14 cellular contexts compared by ENCODE assay signal in the genomic region with DNA sequence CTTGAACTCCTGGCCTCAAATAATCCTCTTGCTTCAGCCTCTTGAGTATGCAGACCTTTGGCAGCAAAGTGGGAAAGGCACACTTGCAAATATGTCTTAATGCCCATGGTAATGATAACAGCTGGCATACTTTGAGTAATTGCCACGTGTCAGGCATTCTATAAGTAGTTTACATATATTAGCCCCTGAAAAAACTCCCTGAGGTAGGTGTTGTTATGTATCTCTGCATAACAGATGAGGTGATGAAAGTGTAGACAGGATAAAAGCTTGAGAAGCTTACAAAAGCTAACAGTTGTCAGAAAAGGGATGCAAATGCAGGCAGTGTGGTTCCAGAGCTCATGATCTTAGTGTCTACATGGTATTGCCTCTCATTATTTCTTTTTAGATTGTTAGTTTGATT.
A peak's percentile ranks its signal among the peaks of the same experiment; 100 is the strongest.
DNase-seq lines count a peak whose midpoint lies in the region; ATAC-seq and TF ChIP-seq lines count a peak whose summit lies in the region.
"Had no signal": no experiment of that assay in that cellular context is flagged by ENCODE, and none has a peak within 500 bp of the region (broad histone marks: within the 10 kb centered on the region; RNA-seq: fewer than 3 reads in every experiment).

No MANE protein-coding gene starts in this region.

- H4K20me1 ChIP-seq in neural cell (ENCODE audit: insufficient read depth): no peaks in the 10 kb centered on the region

- H3K4me3 ChIP-seq in SJCRH30: no peak overlapping the region
- no peak overlapping the region for H3K4me3 ChIP-seq in neural cell (ENCODE audit: low read length)
- no peak overlapping the region for H3K4me3 ChIP-seq in left lung
- H3K4me3 ChIP-seq: HAP-1 had no signal

- TF ChIP-seq EP300 in neural cell (conservative IDR thresholded peaks at IDR 0.05; ENCODE audit: poor library complexity, severe bottlenecking): peak; percentile 80

- no peak for TF ChIP-seq CTCF in neural cell (IDR thresholded peaks at IDR 0.05; ENCODE audit: poor library complexity, severe bottlenecking)
- no peak for TF ChIP-seq CTCF in left lung (IDR thresholded peaks at IDR 0.05)

- H3K9me3 ChIP-seq in SJCRH30 (replicated peaks) (no peaks in the 10 kb centered on the region), neural cell (ENCODE audit: low read length) (no peaks in the 10 kb centered on the region), left lung (no peaks in the 10 kb centered on the region)
- H3K9me3 ChIP-seq: BE2C, HAP-1 had no signal

- H3K4me1 ChIP-seq in SJCRH30: no peaks in the 10 kb centered on the region
- H3K4me1 ChIP-seq in left lung: no peaks in the 10 kb centered on the region
- H3K4me1 ChIP-seq: HAP-1 had no signal

- ATAC-seq in left lung: no peak

- no peaks in the 10 kb centered on the region for H3K79me2 ChIP-seq in neural cell (replicated peaks; ENCODE audit: insufficient read depth, low read length)

- H3K27me3 ChIP-seq in SJCRH30 (no peaks in the 10 kb centered on the region), neural cell (ENCODE audit: insufficient read depth, low read depth, low read length) (no peaks in the 10 kb centered on the region), left lung (no peaks in the 10 kb centered on the region)
- H3K27me3 ChIP-seq: BE2C had no signal

- H3K9ac ChIP-seq in neural cell (ENCODE audit: low read length): peak overlapping the region; percentile 21

- peak overlapping the region; percentile 10 for H2AFZ ChIP-seq in neural cell (ENCODE audit: low read depth, low read length)

- H3K36me3 ChIP-seq in SJCRH30 (no peaks in the 10 kb centered on the region), neural cell (ENCODE audit: insufficient read depth, low read length) (no peaks in the 10 kb centered on the region), left lung (no peaks in the 10 kb centered on the region)
- H3K36me3 ChIP-seq: BE2C, HAP-1 had no signal

- H3K27ac ChIP-seq in SJCRH30: peak overlapping the region; percentile 31; the same call in 1 of the 2 replicates
- H3K27ac ChIP-seq in neural cell (ENCODE audit: low read length): peak overlapping the region; percentile 78
- no peak overlapping the region for H3K27ac ChIP-seq in left lung

- intact Hi-C loops in left lung (cut with DNase I): no loop called here

- no peak overlapping the region for H3K4me2 ChIP-seq in neural cell (ENCODE audit: low read length)

- H3K9me2 ChIP-seq in neural cell (ENCODE audit: insufficient read depth, low read length): no peaks in the 10 kb centered on the region

- DNase-seq in NCI-H2171 treated with DMSO at 0.1 percent for 48 hours (lab: John Stamatoyannopoulos, UW): peak; percentile 23
- DNase-seq in NCI-H2171 (lab: John Stamatoyannopoulos, UW): no peak
- peak; percentile 36 for DNase-seq in NCI-H526 treated with DMSO at 0.1 percent for 48 hours (lab: John Stamatoyannopoulos, UW)
- peak in 1 of 2 experiments; percentile 28 for DNase-seq in SJCRH30
- no peak for DNase-seq in NCI-H1694 treated with DMSO at 0.1 percent for 48 hours (lab: John Stamatoyannopoulos, UW)
- no peak for DNase-seq in Ammon's horn (ENCODE audit: low spot score)
- no peak for DNase-seq in left lung
- DNase-seq: 8988T; BE2C; C1 segment of cervical spinal cord; CD4-positive, CD25-positive, alpha-beta regulatory T cell; KG1 had no signal

- peak; percentile 22 for TF ChIP-seq RAD21 in neural cell (conservative IDR thresholded peaks at IDR 0.05)

- H3F3A ChIP-seq in neural cell (ENCODE audit: insufficient read depth, low read length, poor library complexity, severe bottlenecking): no peaks in the 10 kb centered on the region

TF ChIP-seq in neural cell, 6 proteins besides CTCF, POLR2A, EP300 and RAD21:
- TF ChIP-seq TAF1 (IDR thresholded peaks at IDR 0.05; ENCODE audit: low read depth) (no peak), EZH2 (IDR thresholded peaks at IDR 0.05; ENCODE audit: borderline replicate concordance, insufficient read depth, low read length, poor library complexity, severe bottlenecking) (no peak), REST (IDR thresholded peaks at IDR 0.05; ENCODE audit: borderline replicate concordance) (no peak), MXI1 (conservative IDR thresholded peaks at IDR 0.05; ENCODE audit: poor library complexity, severe bottlenecking) (no peak), SMC3 (conservative IDR thresholded peaks at IDR 0.05; ENCODE audit: poor library complexity) (peak; percentile 27), POLR2AphosphoS5 (IDR thresholded peaks at IDR 0.05) (peak; percentile 18)

Comparison
In these comparisons a context has a peak if more than half of its experiments do, and no peak if none do; other contexts are left out.
1. DNase-seq: peak in NCI-H2171 treated with DMSO at 0.1 percent for 48 hours (single experiment) and NCI-H526 treated with DMSO at 0.1 percent for 48 hours (single experiment); none in NCI-H2171 (single experiment), NCI-H1694 treated with DMSO at 0.1 percent for 48 hours (single experiment), Ammon's horn (single experiment) and left lung (0 of 2).
2. H3K27ac ChIP-seq: peak in SJCRH30 (single experiment) and neural cell (single experiment); none in left lung (0 of 2).